ENCODE assay signal across 10 cellular contexts in genomic region chr5:154849261-154849660, GRCh38. TPM values are rescaled to one million over a fixed set of nuclear protein-coding genes. Genes with fewer than 3 reads are reported as not detected.
DNase-seq lines count a peak whose midpoint lies in the region; ATAC-seq and TF ChIP-seq lines count a peak whose summit lies in the region.
"Had no signal": no experiment of that assay in that cellular context is flagged by ENCODE, and none has a peak within 500 bp of the region (broad histone marks: within the 10 kb centered on the region; RNA-seq: fewer than 3 reads in every experiment).

No MANE protein-coding gene starts in this region.

- H3K4me3 ChIP-seq in HUES6 (ENCODE audit: low read depth, low read length): peak overlapping the region; percentile 61; the same call in 1 of the 2 replicates
- peak overlapping the region in 3 of 4 donors; percentile 49 to 67 (median 54) for H3K4me3 ChIP-seq in esophagus squamous epithelium
- H3K4me3 ChIP-seq in muscle layer of duodenum (ENCODE audit: low read depth in 1 of 2, low read length in 2 of 2): peak overlapping the region; percentile 83 to 84
- H3K4me3 ChIP-seq in suprapubic skin: peak overlapping the region; percentile 57
- peak overlapping the region in 3 of 8 donors; percentile 38 to 67 (median 45) for H3K4me3 ChIP-seq in spleen
- H3K4me3 ChIP-seq in effector memory CD4-positive, alpha-beta T cell (ENCODE audit: insufficient read depth, low read depth, low read length, poor library complexity, severe bottlenecking): no peak overlapping the region

- no peak for ATAC-seq in GM18502 (IDR thresholded peaks at IDR 0.05; ENCODE audit: poor library complexity, unreplicated experiment)
- ATAC-seq: HCT116 had no signal

- no peak overlapping the region for H3K27ac ChIP-seq in HUES6 (ENCODE audit: low read depth, low read length)
- peak overlapping the region in 3 of 4 donors; percentile 77 to 88 (median 87) for H3K27ac ChIP-seq in esophagus squamous epithelium
- H3K27ac ChIP-seq in muscle layer of duodenum (ENCODE audit: low read length): peak overlapping the region; percentile 34
- no peak overlapping the region for H3K27ac ChIP-seq in suprapubic skin
- peak overlapping the region in 1 of 8 donors; percentile 75 for H3K27ac ChIP-seq in spleen
- H3K27ac ChIP-seq in effector memory CD4-positive, alpha-beta T cell (ENCODE audit: insufficient read depth, low read length, poor library complexity, severe bottlenecking): no peak overlapping the region

- DNase-seq in esophagus squamous epithelium (lab: John Stamatoyannopoulos, UW) (no peak), suprapubic skin (ENCODE audit: low spot score in 2 of 2) (no peak), dermis blood vessel endothelial cell (no peak), spleen (no peak)
- no peak for DNase-seq in effector memory CD4-positive, alpha-beta T cell
- DNase-seq: activated naive CD8-positive, alpha-beta T cell treated with anti-CD3 and anti-CD28 coated beads, Interleukin-2, amount 50 U/mL, for 24 hours had no signal

- no peak for TF ChIP-seq EP300 in suprapubic skin (IDR thresholded peaks at IDR 0.05)

- 46 to 58% methylated on average over 6 of the region's 6 CpGs for WGBS in esophagus squamous epithelium, 2 donors
- 63% methylated on average over 6 of the region's 6 CpGs for WGBS in suprapubic skin
- WGBS in spleen, 5 donors: 68 to 83% (median 78%) methylated on average over 6 of the region's 6 CpGs

- intact Hi-C loops in esophagus squamous epithelium (cut with DNase I): no loop called here
- intact Hi-C loops in spleen (cut with DNase I; ENCODE audit: low total_unique reads): no loop called here

- H3K9me3 ChIP-seq in HUES6 (ENCODE audit: control insufficient read depth, insufficient read depth, low read depth, low read length): no peaks in the 10 kb centered on the region
- no peaks in the 10 kb centered on the region for H3K9me3 ChIP-seq in esophagus squamous epithelium
- H3K9me3 ChIP-seq in muscle layer of duodenum (ENCODE audit: control insufficient read depth in 1 of 2, low read length in 2 of 2): no peaks in the 10 kb centered on the region
- H3K9me3 ChIP-seq in suprapubic skin: no peaks in the 10 kb centered on the region
- no peaks in the 10 kb centered on the region for H3K9me3 ChIP-seq in spleen
- no peaks in the 10 kb centered on the region for H3K9me3 ChIP-seq in effector memory CD4-positive, alpha-beta T cell (ENCODE audit: control insufficient read depth, low read length)

- H3K36me3 ChIP-seq in HUES6 (ENCODE audit: control insufficient read depth, insufficient read depth, low read length): 0 out of 2 replicates have a peak, but pooled peaks cover 3% of the 10 kb centered on the region
- H3K36me3 ChIP-seq in esophagus squamous epithelium: no peaks in the 10 kb centered on the region
- no peaks in the 10 kb centered on the region for H3K36me3 ChIP-seq in muscle layer of duodenum (ENCODE audit: control insufficient read depth in 1 of 2, insufficient read depth in 2 of 2, low read length in 2 of 2)
- H3K36me3 ChIP-seq in suprapubic skin: no peaks in the 10 kb centered on the region
- no peaks in the 10 kb centered on the region for H3K36me3 ChIP-seq in spleen
- no peaks in the 10 kb centered on the region for H3K36me3 ChIP-seq in effector memory CD4-positive, alpha-beta T cell (ENCODE audit: control insufficient read depth, insufficient read depth, low read length)

- H3K27me3 ChIP-seq in HUES6 (ENCODE audit: control insufficient read depth, insufficient read depth, low read length): no peaks in the 10 kb centered on the region
- no peaks in the 10 kb centered on the region for H3K27me3 ChIP-seq in esophagus squamous epithelium
- no peaks in the 10 kb centered on the region for H3K27me3 ChIP-seq in muscle layer of duodenum (ENCODE audit: low read depth, low read length)
- H3K27me3 ChIP-seq in suprapubic skin: no peaks in the 10 kb centered on the region
- no peaks in the 10 kb centered on the region for H3K27me3 ChIP-seq in spleen (replicated peaks in 1 of 7)
- H3K27me3 ChIP-seq in effector memory CD4-positive, alpha-beta T cell (replicated peaks; ENCODE audit: control insufficient read depth, insufficient read depth, low read length, poor library complexity, severe bottlenecking): no peaks in the 10 kb centered on the region

- TF ChIP-seq CTCF in esophagus squamous epithelium (IDR thresholded peaks at IDR 0.05) (no peak), suprapubic skin (IDR thresholded peaks at IDR 0.05) (no peak), spleen (IDR thresholded peaks at IDR 0.05 in 8 of 11, conservative IDR thresholded peaks at IDR 0.05 in 3 of 11) (no peak)

- TF ChIP-seq POLR2A in esophagus squamous epithelium (IDR thresholded peaks at IDR 0.05) (no peak), suprapubic skin (IDR thresholded peaks at IDR 0.05) (no peak), spleen (IDR thresholded peaks at IDR 0.05) (no peak)

- H3K9ac ChIP-seq in HUES6 (ENCODE audit: low read length): no peak overlapping the region

- H3K4me1 ChIP-seq in HUES6 (ENCODE audit: control insufficient read depth, insufficient read depth, low read length) (peaks cover 14% of the 10 kb centered on the region), esophagus squamous epithelium (peaks cover 0 to 45% (median 10%) of the 10 kb centered on the region in 3 donors), muscle layer of duodenum (ENCODE audit: control insufficient read depth in 1 of 2, insufficient read depth in 2 of 2, low read length in 2 of 2) (peaks cover 4 to 35% of the 10 kb centered on the region in 2 donors), suprapubic skin (peaks cover 38% of the 10 kb centered on the region), spleen (peaks cover 3 to 28% (median 16%) of the 10 kb centered on the region in 6 donors)
- H3K4me1 ChIP-seq in effector memory CD4-positive, alpha-beta T cell (ENCODE audit: control insufficient read depth, insufficient read depth, low read length, poor library complexity, severe bottlenecking): no peaks in the 10 kb centered on the region

RNA-seq across cellular contexts. Expression of gene FAXDC2, which starts 1.1 kb away (rescaled TPM):
- total RNA-seq in esophagus squamous epithelium: 10 to 100 TPM in 2 of 4 donors, 1 to 10 TPM in 2; 1.6 to 30.1 (median 7.3) TPM
- total RNA-seq in suprapubic skin: 10 to 100 TPM; 27.1 to 62.1 (median 40.8) TPM
- total RNA-seq in dermis blood vessel endothelial cell: 11.4 and 11.9 TPM in 2 replicates
- total RNA-seq in spleen: 10 to 100 TPM in 6 of 7 donors, 1 to 10 TPM in 1; 8.5 to 34.8 (median 25.0) TPM
- 1 to 10 TPM; 2.3 to 4.6 (median 2.8) TPM for polyA plus RNA-seq in spleen

RNA-seq across cellular contexts. Expression of gene CNOT8, which starts 9.2 kb away (rescaled TPM):
- 10 to 100 TPM; 32.8 to 55.0 (median 40.3) TPM for total RNA-seq in esophagus squamous epithelium
- 10 to 100 TPM; 55.3 to 83.5 (median 76.6) TPM for total RNA-seq in suprapubic skin
- 106 and 114 TPM in 2 replicates for total RNA-seq in dermis blood vessel endothelial cell
- total RNA-seq in spleen: 10 to 100 TPM; 63.3 to 93.5 (median 69.6) TPM
- 10 to 100 TPM; 46.3 to 60.0 (median 48.5) TPM for polyA plus RNA-seq in spleen

Comparison
In these comparisons a context has a peak if more than half of its experiments do, and no peak if none do; other contexts are left out.
1. H3K27ac ChIP-seq: peak in esophagus squamous epithelium (3 of 4) and muscle layer of duodenum (single experiment); none in HUES6 (single experiment), suprapubic skin (single experiment) and effector memory CD4-positive, alpha-beta T cell (single experiment).